ENCODE assay signal across 39 cellular contexts in genomic region chr9:133262226-133262625, GRCh38. TPM values are rescaled to one million over a fixed set of nuclear protein-coding genes. Genes with fewer than 3 reads are reported as not detected.
"Had no signal": no experiment of that assay in that cellular context is flagged by ENCODE, and none has a peak within 500 bp of the region (broad histone marks: within the 10 kb centered on the region; RNA-seq: fewer than 3 reads in every experiment).

No MANE protein-coding gene starts in this region.

- H3K4me3 Mint-ChIP-seq: activated B cell treated with CpG ODN at 0.5 μM for 24 hours; activated CD4-positive, alpha-beta memory T cell treated with anti-CD3 and anti-CD28 coated beads for 36 hours; activated CD4-positive, alpha-beta T cell treated with anti-CD3 and anti-CD28 coated beads, Interleukin-2, amount 10 ng/mL, durations not matched to agents 24 days and 14 days; activated CD8-positive, alpha-beta T cell treated with anti-CD3 and anti-CD28 coated beads for 36 hours; activated naive CD4-positive, alpha-beta T cell treated with anti-CD3 and anti-CD28 coated beads, Interleukin-2, amount 10 ng/mL, durations not matched to agents 7 days and 5 days; activated naive CD4-positive, alpha-beta T cell treated with anti-CD3 and anti-CD28 coated beads, Interleukin-2, amount 50 U/mL, for 24 hours; activated naive CD8-positive, alpha-beta T cell; activated naive CD8-positive, alpha-beta T cell treated with anti-CD3 and anti-CD28 coated beads, Interleukin-2, amount 10 ng/mL, durations not matched to agents 7 days and 5 days; activated naive CD8-positive, alpha-beta T cell treated with anti-CD3 and anti-CD28 coated beads, Interleukin-2, amount 50 U/mL, for 24 hours; activated T-cell treated with anti-CD3 and anti-CD28 coated beads, Interleukin-2, amount 50 U/mL, for 4 hours; activated T-cell treated with anti-CD3 and anti-CD28 coated beads, Interleukin-2, amount 50 U/mL, for 72 hours; activated T-helper 1 cell treated with anti-CD3 and anti-CD28 coated beads, Interleukin-12 subunit alpha, Interleukin-12 subunit beta, Interleukin-2, Interleukin-4 antibody, amounts not matched to agents 30 ng/mL and 10 ng/mL and 1 ng/mL, durations not matched to agents 14 hours and 24 hours and 36 hours; activated T-helper 17 cell treated with anti-CD3 and anti-CD28 coated beads, Interleukin-2, amount 50 U/mL, for 72 hours; brain; central memory CD8-positive, alpha-beta T cell; T-cell; T-helper 17 cell had no signal

- ATAC-seq: activated CD8-positive, alpha-beta T cell treated with anti-CD3 and anti-CD28 coated beads for 36 hours; activated naive CD8-positive, alpha-beta T cell treated with anti-CD3 and anti-CD28 coated beads, Interleukin-2, amount 50 U/mL, for 24 hours; activated T-cell treated with anti-CD3 and anti-CD28 coated beads, Interleukin-2, amount 50 U/mL, for 4 hours; activated T-cell treated with anti-CD3 and anti-CD28 coated beads, Interleukin-2, amount 50 U/mL, for 72 hours; activated T-helper 17 cell treated with anti-CD3 and anti-CD28 coated beads, Interleukin-2, amount 50 U/mL, for 72 hours; T-cell; T-helper 17 cell had no signal

- H3K4me1 ChIP-seq: ascending aorta had no signal

- H3K9me3 Mint-ChIP-seq: activated B cell treated with CpG ODN at 0.5 μM for 24 hours; activated CD4-positive, alpha-beta memory T cell treated with anti-CD3 and anti-CD28 coated beads for 36 hours; activated CD4-positive, alpha-beta T cell treated with anti-CD3 and anti-CD28 coated beads, Interleukin-2, amount 10 ng/mL, durations not matched to agents 24 days and 14 days; activated CD8-positive, alpha-beta T cell treated with anti-CD3 and anti-CD28 coated beads for 36 hours; activated naive CD4-positive, alpha-beta T cell treated with anti-CD3 and anti-CD28 coated beads, Interleukin-2, amount 10 ng/mL, durations not matched to agents 7 days and 5 days; activated naive CD4-positive, alpha-beta T cell treated with anti-CD3 and anti-CD28 coated beads, Interleukin-2, amount 50 U/mL, for 24 hours; activated naive CD8-positive, alpha-beta T cell treated with anti-CD3 and anti-CD28 coated beads, Interleukin-2, amount 10 ng/mL, durations not matched to agents 7 days and 5 days; activated naive CD8-positive, alpha-beta T cell treated with anti-CD3 and anti-CD28 coated beads, Interleukin-2, amount 50 U/mL, for 24 hours; activated T-cell treated with anti-CD3 and anti-CD28 coated beads, Interleukin-2, amount 50 U/mL, for 4 hours; activated T-cell treated with anti-CD3 and anti-CD28 coated beads, Interleukin-2, amount 50 U/mL, for 72 hours; activated T-helper 1 cell treated with anti-CD3 and anti-CD28 coated beads, Interleukin-12 subunit alpha, Interleukin-12 subunit beta, Interleukin-2, Interleukin-4 antibody, amounts not matched to agents 30 ng/mL and 10 ng/mL and 1 ng/mL, durations not matched to agents 14 hours and 24 hours and 36 hours; activated T-helper 17 cell treated with anti-CD3 and anti-CD28 coated beads, Interleukin-2, amount 50 U/mL, for 72 hours; central memory CD8-positive, alpha-beta T cell; T-cell had no signal

- H3K27me3 ChIP-seq: ascending aorta, cardiac muscle cell had no signal

- H3K9me3 ChIP-seq: ascending aorta had no signal

- H3K36me3 ChIP-seq: ascending aorta, cardiac muscle cell had no signal

- FAIRE-seq: bronchial epithelial cell, TTC549 had no signal

- H3K4me3 ChIP-seq: ascending aorta, cardiac muscle cell had no signal

- H3K27ac Mint-ChIP-seq: activated B cell treated with CpG ODN at 0.5 μM for 24 hours; activated CD4-positive, alpha-beta memory T cell treated with anti-CD3 and anti-CD28 coated beads for 36 hours; activated CD4-positive, alpha-beta T cell treated with anti-CD3 and anti-CD28 coated beads, Interleukin-2, amount 10 ng/mL, durations not matched to agents 24 days and 14 days; activated CD8-positive, alpha-beta T cell treated with anti-CD3 and anti-CD28 coated beads for 36 hours; activated naive CD4-positive, alpha-beta T cell treated with anti-CD3 and anti-CD28 coated beads, Interleukin-2, amount 10 ng/mL, durations not matched to agents 7 days and 5 days; activated naive CD4-positive, alpha-beta T cell treated with anti-CD3 and anti-CD28 coated beads, Interleukin-2, amount 50 U/mL, for 24 hours; activated naive CD8-positive, alpha-beta T cell; activated naive CD8-positive, alpha-beta T cell treated with anti-CD3 and anti-CD28 coated beads, Interleukin-2, amount 10 ng/mL, durations not matched to agents 7 days and 5 days; activated naive CD8-positive, alpha-beta T cell treated with anti-CD3 and anti-CD28 coated beads, Interleukin-2, amount 50 U/mL, for 24 hours; activated T-cell treated with anti-CD3 and anti-CD28 coated beads, Interleukin-2, amount 50 U/mL, for 72 hours; activated T-helper 1 cell treated with anti-CD3 and anti-CD28 coated beads, Interleukin-12 subunit alpha, Interleukin-12 subunit beta, Interleukin-2, Interleukin-4 antibody, amounts not matched to agents 30 ng/mL and 10 ng/mL and 1 ng/mL, durations not matched to agents 14 hours and 24 hours and 36 hours; activated T-helper 17 cell treated with anti-CD3 and anti-CD28 coated beads, Interleukin-2, amount 50 U/mL, for 72 hours; brain; T-cell; T-helper 17 cell had no signal

- H3K36me3 Mint-ChIP-seq: activated CD4-positive, alpha-beta memory T cell treated with anti-CD3 and anti-CD28 coated beads for 36 hours; activated naive CD4-positive, alpha-beta T cell treated with anti-CD3 and anti-CD28 coated beads, Interleukin-2, amount 10 ng/mL, durations not matched to agents 7 days and 5 days; activated naive CD4-positive, alpha-beta T cell treated with anti-CD3 and anti-CD28 coated beads, Interleukin-2, amount 50 U/mL, for 24 hours; activated naive CD8-positive, alpha-beta T cell; activated naive CD8-positive, alpha-beta T cell treated with anti-CD3 and anti-CD28 coated beads, Interleukin-2, amount 10 ng/mL, durations not matched to agents 7 days and 5 days; brain; T-cell had no signal

- H3K27me3 Mint-ChIP-seq: activated naive CD8-positive, alpha-beta T cell treated with anti-CD3 and anti-CD28 coated beads, Interleukin-2, amount 10 ng/mL, durations not matched to agents 7 days and 5 days had no signal

- DNase-seq: activated B cell treated with CpG ODN at 0.5 μM for 24 hours; activated CD4-positive, alpha-beta memory T cell treated with anti-CD3 and anti-CD28 coated beads for 36 hours; activated CD4-positive, alpha-beta T cell treated with anti-CD3 and anti-CD28 coated beads for 4 hours; activated CD4-positive, alpha-beta T cell treated with anti-CD3 and anti-CD28 coated beads, Interleukin-2, amount 10 ng/mL, durations not matched to agents 24 days and 14 days; activated CD4-positive, alpha-beta T cell treated with anti-CD3 and anti-CD28 coated beads, Interleukin-2, amount 50 U/mL, for 1 hour; activated CD4-positive, alpha-beta T cell treated with anti-CD3 and anti-CD28 coated beads, Interleukin-2, amount 50 U/mL, for 4 hours; activated CD4-positive, CD25-positive, alpha-beta regulatory T cell treated with anti-CD3 and anti-CD28 coated beads, Interleukin-2, amount 50 U/mL, for 72 hours; activated CD8-positive, alpha-beta memory T cell treated with anti-CD3 and anti-CD28 coated beads, Interleukin-2, amount 50 U/mL, for 4 hours; activated CD8-positive, alpha-beta T cell treated with anti-CD3 and anti-CD28 coated beads for 36 hours; activated effector memory CD4-positive, alpha-beta T cell treated with Interleukin-2 at 50 U/mL for 16 hours; activated gamma-delta T cell; activated naive CD4-positive, alpha-beta T cell treated with anti-CD3 and anti-CD28 coated beads, Interleukin-2, amount 10 ng/mL, durations not matched to agents 7 days and 5 days; activated naive CD4-positive, alpha-beta T cell treated with Interleukin-2 at 50 U/mL for 16 hours; activated naive CD8-positive, alpha-beta T cell treated with anti-CD3 and anti-CD28 coated beads, Interleukin-2, amount 10 ng/mL, durations not matched to agents 7 days and 5 days; activated naive CD8-positive, alpha-beta T cell treated with anti-CD3 and anti-CD28 coated beads, Interleukin-2, amount 50 U/mL, for 24 hours; activated T-cell treated with anti-CD3 and anti-CD28 coated beads for 4 hours; activated T-cell treated with anti-CD3 and anti-CD28 coated beads, Interleukin-2, amount 50 U/mL, for 1 hour; activated T-cell treated with anti-CD3 and anti-CD28 coated beads, Interleukin-2, amount 50 U/mL, for 4 hours; activated T-cell treated with anti-CD3 and anti-CD28 coated beads, Interleukin-2, amount 50 U/mL, for 72 hours; amygdala; anterior cingulate cortex; caudate nucleus; T-cell; T-helper 17 cell had no signal

- H3K27ac ChIP-seq: ascending aorta, cardiac muscle cell, VCaP had no signal

- H3K4me1 Mint-ChIP-seq: activated B cell treated with CpG ODN at 0.5 μM for 24 hours; activated CD4-positive, alpha-beta T cell treated with anti-CD3 and anti-CD28 coated beads, Interleukin-2, amount 10 ng/mL, durations not matched to agents 24 days and 14 days; activated naive CD4-positive, alpha-beta T cell treated with anti-CD3 and anti-CD28 coated beads, Interleukin-2, amount 10 ng/mL, durations not matched to agents 7 days and 5 days; activated naive CD4-positive, alpha-beta T cell treated with anti-CD3 and anti-CD28 coated beads, Interleukin-2, amount 50 U/mL, for 24 hours; activated naive CD8-positive, alpha-beta T cell treated with anti-CD3 and anti-CD28 coated beads, Interleukin-2, amount 10 ng/mL, durations not matched to agents 7 days and 5 days; activated naive CD8-positive, alpha-beta T cell treated with anti-CD3 and anti-CD28 coated beads, Interleukin-2, amount 50 U/mL, for 24 hours; activated T-helper 17 cell treated with anti-CD3 and anti-CD28 coated beads, Interleukin-2, amount 50 U/mL, for 72 hours; brain; central memory CD8-positive, alpha-beta T cell had no signal

RNA-seq across cellular contexts. Expression of gene ABO, which starts 12.8 kb away (rescaled TPM):
- total RNA-seq: activated B cell treated with CpG ODN at 0.5 μM for 24 hours; activated CD4-positive, alpha-beta memory T cell treated with anti-CD3 and anti-CD28 coated beads for 36 hours; activated CD8-positive, alpha-beta memory T cell treated with anti-CD3 and anti-CD28 coated beads for 36 hours; activated CD8-positive, alpha-beta T cell treated with anti-CD3 and anti-CD28 coated beads for 36 hours; activated naive CD8-positive, alpha-beta T cell treated with anti-CD3 and anti-CD28 coated beads, Interleukin-2, amount 10 ng/mL, durations not matched to agents 7 days and 5 days; activated T-cell treated with anti-CD3 and anti-CD28 coated beads, Interleukin-2, amount 50 U/mL, for 72 hours; activated T-helper 17 cell treated with anti-CD3 and anti-CD28 coated beads, Interleukin-2, amount 50 U/mL, for 72 hours had no signal
- polyA plus RNA-seq: cardiac muscle cell had no signal

RNA-seq across cellular contexts. Expression of gene OBP2B, which starts 53.2 kb away (rescaled TPM):
- total RNA-seq: activated B cell treated with CpG ODN at 0.5 μM for 24 hours; activated CD4-positive, alpha-beta memory T cell treated with anti-CD3 and anti-CD28 coated beads for 36 hours; activated CD4-positive, alpha-beta T cell treated with anti-CD3 and anti-CD28 coated beads, Interleukin-2, amount 10 ng/mL, durations not matched to agents 24 days and 14 days; activated CD8-positive, alpha-beta memory T cell treated with anti-CD3 and anti-CD28 coated beads for 36 hours; activated CD8-positive, alpha-beta T cell treated with anti-CD3 and anti-CD28 coated beads for 36 hours; activated naive CD8-positive, alpha-beta T cell treated with anti-CD3 and anti-CD28 coated beads, Interleukin-2, amount 10 ng/mL, durations not matched to agents 7 days and 5 days; activated T-cell treated with anti-CD3 and anti-CD28 coated beads, Interleukin-2, amount 50 U/mL, for 4 hours; activated T-cell treated with anti-CD3 and anti-CD28 coated beads, Interleukin-2, amount 50 U/mL, for 72 hours; activated T-helper 1 cell treated with anti-CD3 and anti-CD28 coated beads, Interleukin-12 subunit alpha, Interleukin-12 subunit beta, Interleukin-2, Interleukin-4 antibody, amounts not matched to agents 30 ng/mL and 10 ng/mL and 1 ng/mL, durations not matched to agents 14 hours and 24 hours and 36 hours; activated T-helper 17 cell treated with anti-CD3 and anti-CD28 coated beads, Interleukin-2, amount 50 U/mL, for 72 hours; ascending aorta; bronchial epithelial cell; cardiac muscle cell; T-cell; T-helper 1 cell treated with Interleukin-12 subunit alpha and Interleukin-12 subunit beta and Interleukin-4 antibody, amounts not matched to agents 30 ng/mL and 1 ng/mL, for 36 hours; T-helper 17 cell; T-helper 2 cell treated with Interferon-gamma antibody and Interleukin-4, amounts not matched to agents 100 ng/mL and 5 ng/mL, for 36 hours had no signal
- polyA plus RNA-seq: adipose tissue had no signal
